8 cellular contexts compared by ENCODE assay signal in the genomic region with DNA sequence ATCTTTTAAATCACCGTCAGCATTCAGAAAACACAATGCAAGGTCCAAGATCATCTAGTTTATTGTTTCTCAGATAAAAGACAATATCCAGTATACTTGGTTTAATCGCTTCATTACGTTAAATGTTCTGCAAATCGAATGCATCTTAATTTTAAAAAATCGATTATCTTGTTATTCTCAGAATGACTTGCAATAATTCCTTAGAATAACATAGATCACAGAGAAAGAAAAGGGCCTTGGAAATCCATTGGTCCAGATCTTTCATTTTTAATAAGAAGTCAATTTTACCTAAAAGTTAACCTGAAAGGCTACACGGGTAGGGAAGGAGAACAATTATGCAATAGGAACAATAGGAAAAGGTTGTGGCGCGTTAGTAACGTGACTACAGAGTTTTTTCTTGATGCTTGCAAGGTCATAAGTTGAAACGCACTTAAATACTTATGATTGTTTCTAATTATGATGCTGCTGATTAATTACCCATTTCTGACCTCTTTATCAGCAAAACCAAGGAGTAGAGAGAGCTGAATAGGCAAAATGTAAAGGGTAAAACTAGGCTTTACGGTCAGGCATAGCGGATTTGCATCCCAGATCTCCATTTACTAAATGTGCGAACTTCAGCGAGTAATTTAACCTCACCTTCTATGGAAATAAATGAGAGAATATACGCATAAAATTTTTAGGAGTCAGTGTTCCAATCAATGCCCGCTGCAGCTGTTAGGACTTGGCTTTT. TPM values are rescaled to one million over a fixed set of nuclear protein-coding genes. Genes with fewer than 3 reads are reported as not detected.
DNase-seq lines count a peak whose midpoint lies in the region; ATAC-seq, FAIRE-seq and TF ChIP-seq lines count a peak whose summit lies in the region.

No MANE protein-coding gene starts in this region.

- peak in 1 of 2 experiments; percentile 22; a peak in 1 of 4 replicates for TF ChIP-seq RAD21 in K562 (CRISPR knock-in tag; conservative IDR thresholded peaks at IDR 0.05 in 1 of 2, IDR thresholded peaks at IDR 0.05 in 1 of 2)

- intact Hi-C loops in heart right ventricle (cut with DNase I): loop anchor here in 8 of 10 donors (5.0 to 10.0 kb wide), 7 partner anchors 92 to 247 kb away; partner anchors contain the start of gene CDC42SE2 (in 5 of the 8)
- intact Hi-C loops in Right ventricle myocardium inferior (cut with DNase I): loop anchor here (2.0 to 10.0 kb wide), 3 partner anchors 215 to 627 kb away; partner anchors contain the start of gene FNIP1
- intact Hi-C loops in K562 (cut with micrococcal nuclease): loop anchor here (2.0 kb wide), 1 partner anchor 95 kb away; the partner anchor contains the start of gene CDC42SE2
- intact Hi-C loops in uterus (cut with DNase I; ENCODE audit: low total_unique reads): loop anchor here (10.0 kb wide), 2 partner anchors 245 to 1055 kb away; partner anchors contain the start of gene P4HA2

- no peaks in the 10 kb centered on the region for H3K36me3 ChIP-seq in heart right ventricle
- peaks cover 12% of the 10 kb centered on the region for H3K36me3 ChIP-seq in K562 (ENCODE audit: control insufficient read depth, insufficient read depth, low read length)
- H3K36me3 ChIP-seq in uterus: no peaks in the 10 kb centered on the region

- peak overlapping the region; percentile 98 for H3K4me2 ChIP-seq in K562 (ENCODE audit: insufficient read depth, low read length)

- peak overlapping the region; percentile 97 for H3K4me3 Mint-ChIP-seq in memory B cell

- DNase-seq in heart right ventricle (no peak), Right ventricle myocardium inferior (ENCODE audit: missing footprints) (no peak), K562 (ENCODE audit: extremely low read depth in 1 of 4, low spot score in 3 of 4) (no peak), memory B cell (ENCODE audit: low spot score in 2 of 2) (no peak), uterus (no peak), GM03348 (ENCODE audit: low spot score) (no peak), epidermal melanocyte (ENCODE audit: insufficient read length, low spot score) (no peak), urothelium cell line (ENCODE audit: low spot score) (no peak)

- no peaks in the 10 kb centered on the region for H3K9me3 ChIP-seq in heart right ventricle
- no peaks in the 10 kb centered on the region for H3K9me3 ChIP-seq in K562 (replicated peaks; ENCODE audit: control insufficient read depth, insufficient read depth, low read depth, low read length)
- no peaks in the 10 kb centered on the region for H3K9me3 ChIP-seq in uterus

- in situ Hi-C loops in K562 (cut with MboI): loop anchor here (5.0 kb wide), 1 partner anchor 212 kb away; no protein-coding TSS in a partner anchor

- H3K27me3 ChIP-seq in heart right ventricle (no peaks in the 10 kb centered on the region), K562 (ENCODE audit: control insufficient read depth in 2 of 2, insufficient read depth in 2 of 2, low read length in 2 of 2) (no peaks in the 10 kb centered on the region), uterus (no peaks in the 10 kb centered on the region)

- FAIRE-seq in K562 (lab: Jason Lieb, UNC) (no peak), urothelium cell line (lab: Jason Lieb, UNC) (no peak)

- peaks cover 44% of the 10 kb centered on the region for H3K79me2 ChIP-seq in K562 (ENCODE audit: control insufficient read depth, insufficient read depth, low read length)

- no peaks in the 10 kb centered on the region for H4K20me1 ChIP-seq in K562 (replicated peaks; ENCODE audit: control insufficient read depth, insufficient read depth, low read length)

- TF ChIP-seq EP300 in K562 (IDR thresholded peaks at IDR 0.05; ENCODE audit: low read length): no peak

- H3K9ac ChIP-seq in K562 (ENCODE audit: insufficient read depth in 1 of 2, low read depth in 2 of 2, low read length in 2 of 2): peak overlapping the region; percentile 65 to 91

- no peaks in the 10 kb centered on the region for H3K36me3 Mint-ChIP-seq in memory B cell

- H3K27ac Mint-ChIP-seq in memory B cell: peak overlapping the region; percentile 93

- H3K27me3 Mint-ChIP-seq in memory B cell: no peaks in the 10 kb centered on the region

- ATAC-seq in heart right ventricle (no peak), Right ventricle myocardium inferior (no peak), K562 (no peak), memory B cell (ENCODE audit: low read depth) (no peak)

- H3K4me1 ChIP-seq in heart right ventricle (peaks cover 5 to 28% (median 25%) of the 10 kb centered on the region in 9 donors), K562 (replicated peaks in 1 of 2; ENCODE audit: control insufficient read depth in 2 of 2, insufficient read depth in 2 of 2, low read length in 2 of 2) (peaks cover 14 to 28% of the 10 kb centered on the region in 2 experiments), uterus (no peaks in the 10 kb centered on the region)

- H3K27ac ChIP-seq in heart right ventricle (peak overlapping the region in 9 of 10 donors; percentile 41 to 88 (median 80)), K562 (ENCODE audit: extremely low read depth, low read depth, low read length) (peak overlapping the region; percentile 79), uterus (peak overlapping the region; percentile 65 to 80)

- TSS peak; percentile 96 for BruUV-seq in K562 (replicated peaks; lab: Mats Ljungman, UMichigan)

- peak overlapping the region; percentile 84 for H2AFZ ChIP-seq in K562 (ENCODE audit: low read depth, low read length)

- no peak for TF ChIP-seq POLR2A in K562 (conservative IDR thresholded peaks at IDR 0.05)
- TF ChIP-seq POLR2A in uterus (IDR thresholded peaks at IDR 0.05): no peak

- POLR2A ChIA-PET in K562 (lab: Yijun Ruan, JAX): interaction anchor here (0.6 kb wide), 1 partner anchor 142 kb away, joined by 3 read pairs; no protein-coding TSS in a partner anchor

- H3K4me1 Mint-ChIP-seq in memory B cell: peaks cover 25% of the 10 kb centered on the region

- no peak for TF ChIP-seq CTCF in heart right ventricle (IDR thresholded peaks at IDR 0.05)
- TF ChIP-seq CTCF in K562 (IDR thresholded peaks at IDR 0.05 in 2 of 3, conservative IDR thresholded peaks at IDR 0.05 in 1 of 3; ENCODE audit: insufficient read depth in 2 of 3, low read depth in 1 of 3, low read length in 3 of 3): no peak
- no peak for TF ChIP-seq CTCF in uterus (IDR thresholded peaks at IDR 0.05)

- H3K4me3 ChIP-seq in heart right ventricle (peak overlapping the region; percentile 23 to 81 (median 73)), K562 (peak overlapping the region; percentile 52), uterus (peak overlapping the region; percentile 33 to 47)

- no peaks in the 10 kb centered on the region for H3K9me1 ChIP-seq in K562 (ENCODE audit: control insufficient read depth, insufficient read depth, low read length)

- no peaks in the 10 kb centered on the region for H3K9me3 Mint-ChIP-seq in memory B cell

- 37 to 38% methylated on average over 16 of the region's 16 CpGs for WGBS in heart right ventricle, 2 donors
- WGBS in K562 (ENCODE audit: insufficient coverage, low coverage, missing lambda C conversion rate): 19% methylated on average over 16 of the region's 16 CpGs

- CTCF ChIA-PET in K562 (lab: Yijun Ruan, JAX; ENCODE audit: low intra/inter-chr PET ratio): no interaction called here

TF ChIP-seq in K562, 482 proteins besides CTCF, POLR2A, EP300 and RAD21 (continues in another document):
- peak; percentile 82 for TF ChIP-seq CHD1 (IDR thresholded peaks at IDR 0.05; ENCODE audit: low read length)

RNA-seq across cellular contexts. Expression of gene LYRM7, which starts 0.8 kb away (rescaled TPM):
- total RNA-seq in heart right ventricle: 10 to 100 TPM; 16.5 to 31.5 (median 24.5) TPM
- 10 to 100 TPM in 1 of 2 donors, 1 to 10 TPM in 1; 5.3 to 13.5 TPM for polyA plus RNA-seq in heart right ventricle
- total RNA-seq in Right ventricle myocardium inferior: 26.9 TPM
- 3.4 and 15.9 TPM in 2 replicates for total RNA-seq in K562 (2011; cell fraction: chromatin; rRNA removed; ENCODE audit: low replicate concordance)
- 2.3 and 5.9 TPM in 2 replicates for total RNA-seq in K562 (2011; cell fraction: nucleolus; rRNA removed)
- total RNA-seq in K562 (2011; cell fraction: nucleoplasm; rRNA removed): 7.1 and 17.6 TPM in 2 replicates
- 16.2 and 22.9 TPM in 2 replicates for total RNA-seq in K562 (2014; rRNA removed)
- total RNA-seq in K562 (2014; rRNA removed; fragmentation: Illumina TruSeq; extraction: Trizol): 39.4 and 43.5 TPM in 2 replicates
- total RNA-seq in K562 (2015; rRNA removed; fragmentation: Illumina TruSeq; extraction: Trizol): 28.1 and 33.3 TPM in 2 replicates
- 27.1 and 32.7 TPM in 2 replicates for total RNA-seq in K562 (2021)
- 18.4 and 24.1 TPM in 2 replicates for polyA plus RNA-seq in K562 (2011; rRNA removed)
- 3.9 and 8.6 TPM in 2 replicates for polyA plus RNA-seq in K562 (2011; cell fraction: cytosol; rRNA removed)
- polyA plus RNA-seq in K562 (2011; cell fraction: nucleus; rRNA removed): 3.9 and 4.9 TPM in 2 replicates
- 16.2 and 18.8 TPM in 2 replicates for polyA plus RNA-seq in K562 (2012)
- polyA plus RNA-seq in K562 (2014; fragmentation: Illumina TruSeq; extraction: Trizol): 33.4 and 37.2 TPM in 2 replicates
- polyA plus RNA-seq in K562 (2014; fragmentation: Nextera tagmentation; extraction: Ambion mirVana): 10 to 100 TPM; 53.6 to 70.1 TPM
- polyA plus RNA-seq in K562 (2014; rRNA removed): 24.4 and 28.3 TPM in 2 replicates
- 11.9 and 12.4 TPM in 2 replicates for polyA minus RNA-seq in K562 (2011; rRNA and poly(A)+ RNA removed)
- polyA minus RNA-seq in K562 (2011; cell fraction: cytosol; rRNA and poly(A)+ RNA removed): 14.7 and 19.9 TPM in 2 replicates
- 2.0 and 4.0 TPM in 2 replicates for polyA minus RNA-seq in K562 (2011; cell fraction: nucleus; rRNA and poly(A)+ RNA removed)
- total RNA-seq in uterus: 10 to 100 TPM in 1 of 4 donors, 1 to 10 TPM in 3; 4.1 to 22.6 (median 7.9) TPM

RNA-seq across cellular contexts. Expression of gene HINT1, which starts 4.9 kb away (rescaled TPM):
- total RNA-seq in heart right ventricle (100 to 1,000 TPM; 113 to 190 (median 130) TPM), Right ventricle myocardium inferior (200 TPM), K562 (2014; rRNA removed) (377 and 382 TPM in 2 replicates), K562 (2014; rRNA removed; fragmentation: Illumina TruSeq; extraction: Trizol) (401 and 433 TPM in 2 replicates), K562 (2015; rRNA removed; fragmentation: Illumina TruSeq; extraction: Trizol) (460 and 500 TPM in 2 replicates), K562 (2021) (296 and 326 TPM in 2 replicates), uterus (100 to 1,000 TPM in 3 of 4 donors, 10 to 100 TPM in 1; 86.1 to 683 (median 196) TPM)
- polyA plus RNA-seq in heart right ventricle (100 to 1,000 TPM in 1 of 2 donors, 10 to 100 TPM in 1; 53.8 to 279 TPM), K562 (2011; rRNA removed) (922 and 1,017 TPM in 2 replicates), K562 (2014; fragmentation: Illumina TruSeq; extraction: Trizol) (284 and 302 TPM in 2 replicates), K562 (2014; fragmentation: Nextera tagmentation; extraction: Ambion mirVana) (1,000 to 10,000 TPM; 1,005 to 1,027 TPM), K562 (2014; rRNA removed) (596 and 707 TPM in 2 replicates)
- total RNA-seq in K562 (2011; cell fraction: chromatin; rRNA removed; ENCODE audit: low replicate concordance): 107 and 146 TPM in 2 replicates
- total RNA-seq in K562 (2011; cell fraction: nucleolus; rRNA removed): 142 and 143 TPM in 2 replicates
- 174 and 224 TPM in 2 replicates for total RNA-seq in K562 (2011; cell fraction: nucleoplasm; rRNA removed)
- polyA plus RNA-seq in K562 (2011; cell fraction: cytosol; rRNA removed): 360 and 636 TPM in 2 replicates
- polyA plus RNA-seq in K562 (2011; cell fraction: nucleus; rRNA removed): 333 and 486 TPM in 2 replicates
- polyA plus RNA-seq in K562 (2012): 503 and 613 TPM in 2 replicates
- 291 and 318 TPM in 2 replicates for polyA minus RNA-seq in K562 (2011; rRNA and poly(A)+ RNA removed)
- polyA minus RNA-seq in K562 (2011; cell fraction: cytosol; rRNA and poly(A)+ RNA removed): 107 and 120 TPM in 2 replicates
- polyA minus RNA-seq in K562 (2011; cell fraction: nucleus; rRNA and poly(A)+ RNA removed): 79.7 and 139 TPM in 2 replicates
